In the genomic region with DNA sequence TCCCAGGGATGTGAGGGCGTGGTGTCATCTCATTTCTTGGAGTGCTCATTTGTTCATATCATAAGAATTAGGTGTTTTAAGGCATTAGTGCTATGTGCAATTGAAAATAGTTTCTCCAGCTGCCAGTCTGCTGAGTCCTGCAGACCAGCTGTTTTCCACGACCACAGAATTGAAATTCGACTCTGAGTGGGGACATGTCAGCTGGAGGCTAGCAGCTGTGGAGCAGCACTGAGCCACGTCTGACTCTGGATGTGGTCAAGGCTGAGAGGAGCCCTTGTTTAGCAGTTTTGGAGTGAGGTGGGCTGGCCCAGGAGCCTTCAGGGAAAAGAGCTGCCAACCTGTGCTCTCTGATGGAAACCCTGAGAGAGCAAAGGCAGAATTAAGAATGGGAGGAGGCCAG, we compare ENCODE assay signal across 20 cellular contexts.
DNase-seq lines count a peak whose midpoint lies in the region; ATAC-seq and TF ChIP-seq lines count a peak whose summit lies in the region.
"Had no signal": no experiment of that assay in that cellular context is flagged by ENCODE, and none has a peak within 500 bp of the region (broad histone marks: within the 10 kb centered on the region; RNA-seq: fewer than 3 reads in every experiment).

No MANE protein-coding gene starts in this region.

- no peak for TF ChIP-seq CTCF in cardiac muscle cell (IDR thresholded peaks at IDR 0.05; ENCODE audit: low read depth, low read length)

- H3K36me3 ChIP-seq in cardiac muscle cell (no peaks in the 10 kb centered on the region), SJCRH30 (no peaks in the 10 kb centered on the region)

- intact Hi-C loops in cardiac septum (cut with DNase I), result no loop called here

- H3K4me3 ChIP-seq in cardiac muscle cell (no peak overlapping the region), SJCRH30 (no peak overlapping the region)
- H3K4me3 ChIP-seq: A549, GM12878, hepatocyte had no signal

- no peaks in the 10 kb centered on the region for H3K36me3 Mint-ChIP-seq in activated T-cell treated with anti-CD3 and anti-CD28 coated beads, Interleukin-2, amount 50 U/mL, for 4 hours (ENCODE audit: insufficient read depth)
- H3K36me3 Mint-ChIP-seq: stimulated activated memory B cell treated with anti-CD40 and anti-IgM and Interleukin-4, amounts not matched to agents 10 μg/mL and 1 μg/mL and 100 μg/mL, for 72 hours had no signal

- H3K4me1 ChIP-seq in cardiac muscle cell (ENCODE audit: low read depth) (no peaks in the 10 kb centered on the region), SJCRH30 (peaks cover 17% of the 10 kb centered on the region)
- H3K4me1 ChIP-seq: A549 had no signal

- peaks cover 10% of the 10 kb centered on the region for H3K9me3 Mint-ChIP-seq in activated T-cell treated with anti-CD3 and anti-CD28 coated beads, Interleukin-2, amount 50 U/mL, for 4 hours

- H3K27me3 ChIP-seq in cardiac muscle cell, result no peaks in the 10 kb centered on the region
- H3K27me3 ChIP-seq in SJCRH30, result no peaks in the 10 kb centered on the region
- H3K27me3 ChIP-seq: hepatocyte had no signal

- DNase-seq in cardiac muscle cell (ENCODE audit: low read depth in 1 of 2, low spot score in 1 of 2) (peak; percentile 7 to 21), cardiac septum (ENCODE audit: low spot score) (no peak), SJCRH30 (peak; percentile 91 to 95), iris pigment epithelial cell (ENCODE audit: low read depth) (peak; percentile 37), nucleus accumbens (lab: John Stamatoyannopoulos, UW) (no peak)
- DNase-seq in activated T-cell treated with anti-CD3 and anti-CD28 coated beads, Interleukin-2, amount 50 U/mL, for 4 hours, result no peak
- no peak for DNase-seq in central memory CD4-positive, alpha-beta T cell
- DNase-seq: activated CD4-positive, alpha-beta T cell treated with anti-CD3 and anti-CD28 coated beads for 1 hour; activated naive CD4-positive, alpha-beta T cell; effector CD4-positive, alpha-beta T cell; NCI-H1436 treated with DMSO at 0.1 percent for 48 hours; NCI-H345; SIG-M5; T-helper 2 cell; trophoblast cell had no signal

- H3K4me3 Mint-ChIP-seq in activated T-cell treated with anti-CD3 and anti-CD28 coated beads, Interleukin-2, amount 50 U/mL, for 4 hours, result no peak overlapping the region
- H3K4me3 Mint-ChIP-seq: stimulated activated memory B cell treated with anti-CD40 and anti-IgM and Interleukin-4, amounts not matched to agents 10 μg/mL and 1 μg/mL and 100 μg/mL, for 72 hours had no signal

- peaks cover 8% of the 10 kb centered on the region for H3K27me3 Mint-ChIP-seq in activated T-cell treated with anti-CD3 and anti-CD28 coated beads, Interleukin-2, amount 50 U/mL, for 4 hours (ENCODE audit: low read depth)

- no peaks in the 10 kb centered on the region for H3K9me3 ChIP-seq in cardiac muscle cell (ENCODE audit: low read depth)
- no peaks in the 10 kb centered on the region for H3K9me3 ChIP-seq in SJCRH30 (replicated peaks)

- H3K4me1 Mint-ChIP-seq in activated T-cell treated with anti-CD3 and anti-CD28 coated beads, Interleukin-2, amount 50 U/mL, for 4 hours (ENCODE audit: low read depth), result no peaks in the 10 kb centered on the region
- H3K4me1 Mint-ChIP-seq: stimulated activated memory B cell treated with anti-CD40 and anti-IgM and Interleukin-4, amounts not matched to agents 10 μg/mL and 1 μg/mL and 100 μg/mL, for 72 hours had no signal

- no peak for ATAC-seq in activated T-cell treated with anti-CD3 and anti-CD28 coated beads, Interleukin-2, amount 50 U/mL, for 4 hours
- ATAC-seq in HG02970 (IDR thresholded peaks at IDR 0.05; ENCODE audit: low FRiP score, unreplicated experiment), result no peak
- ATAC-seq: A549; GM12878; stimulated activated memory B cell treated with anti-CD40 and anti-IgM and Interleukin-4, amounts not matched to agents 10 μg/mL and 1 μg/mL and 100 μg/mL, for 72 hours had no signal

- H3K27ac ChIP-seq in cardiac muscle cell (no peak overlapping the region), SJCRH30 (peak overlapping the region; percentile 42)
- H3K27ac ChIP-seq: A549, hepatocyte had no signal

Comparison
In these comparisons a context has a peak if more than half of its experiments do, and no peak if none do; other contexts are left out.
1. DNase-seq: peak in cardiac muscle cell (2 of 2), SJCRH30 (2 of 2) and iris pigment epithelial cell (single experiment); none in cardiac septum (single experiment), activated T-cell treated with anti-CD3 and anti-CD28 coated beads, Interleukin-2, amount 50 U/mL, for 4 hours (single experiment), nucleus accumbens (0 of 56) and central memory CD4-positive, alpha-beta T cell (single experiment).